In genomic region chr9:92294297-92294676, GRCh38 we compare ENCODE assay signal across 8 cellular contexts. TPM values are rescaled to one million over a fixed set of nuclear protein-coding genes. Genes with fewer than 3 reads are reported as not detected.
DNase-seq lines count a peak whose midpoint lies in the region; ATAC-seq, FAIRE-seq and TF ChIP-seq lines count a peak whose summit lies in the region.

No MANE protein-coding gene starts in this region.

- peak; percentile 28 for DNase-seq in ACHN
- DNase-seq in GM18507 (ENCODE audit: extremely low spot score, insufficient read length, low read depth) = no peak
- no peak for DNase-seq in T-helper 17 cell
- DNase-seq in epithelial cell of prostate (ENCODE audit: low read depth, low spot score) = no peak
- DNase-seq in midbrain (lab: John Stamatoyannopoulos, UW) = no peak
- DNase-seq in frontal cortex (ENCODE audit: low spot score in 2 of 2) = no peak

- in situ Hi-C loops in ACHN (cut with HindIII; ENCODE audit: low pct_ligation_motif_present, low pct_unique_long_range_greater_than_20kb, low sequenced_read_pairs) = no loop called here

- H3K27ac Mint-ChIP-seq in T-helper 17 cell = peak overlapping the region; percentile 99
- H3K27ac Mint-ChIP-seq in nephron = peak overlapping the region; percentile 99

- H3K9me3 Mint-ChIP-seq in nephron = no peaks in the 10 kb centered on the region

- FAIRE-seq in GM18507 (lab: Jason Lieb, UNC) = peak; percentile 9
- no peak for FAIRE-seq in frontal cortex (lab: Jason Lieb, UNC)

- peaks cover 4% of the 10 kb centered on the region for H3K36me3 Mint-ChIP-seq in T-helper 17 cell (ENCODE audit: low read depth)
- H3K36me3 Mint-ChIP-seq in nephron (ENCODE audit: low read depth) = peaks cover 38% of the 10 kb centered on the region

- TF ChIP-seq CTCF in nephron (IDR thresholded peaks at IDR 0.05; ENCODE audit: unreplicated experiment in 3 of 3) = no peak

- H3K4me1 Mint-ChIP-seq in T-helper 17 cell = peaks cover 48% of the 10 kb centered on the region
- H3K4me1 Mint-ChIP-seq in nephron = peaks cover 30% of the 10 kb centered on the region

- no peaks in the 10 kb centered on the region for H3K9me3 ChIP-seq in T-helper 17 cell (ENCODE audit: control insufficient read depth, low read length, poor library complexity, severe bottlenecking)

- H3K27me3 Mint-ChIP-seq in T-helper 17 cell (no peaks in the 10 kb centered on the region), nephron (ENCODE audit: low read depth) (no peaks in the 10 kb centered on the region)

- no peak for ATAC-seq in T-helper 17 cell
- no peak for ATAC-seq in GM19397 (IDR thresholded peaks at IDR 0.05; ENCODE audit: unreplicated experiment)

- H3K4me3 Mint-ChIP-seq in T-helper 17 cell (peak overlapping the region; percentile 99), nephron (peak overlapping the region; percentile 97 to 99 (median 98))

- peak overlapping the region; percentile 91 for H3K27ac ChIP-seq in epithelial cell of prostate

RNA-seq across cellular contexts. Expression of gene IARS1, which starts 0.8 kb away (rescaled TPM):
- 10 to 100 TPM; 68.5 to 75.8 TPM for total RNA-seq in T-helper 17 cell
- 163 TPM for total RNA-seq in frontal cortex

RNA-seq across cellular contexts. Expression of gene NOL8, which starts 30.9 kb away (rescaled TPM):
- total RNA-seq in T-helper 17 cell (10 to 100 TPM; 61.0 to 61.1 TPM), frontal cortex (12.6 TPM)

RNA-seq across cellular contexts. Expression of gene CENPP, which starts 31.5 kb away (rescaled TPM):
- total RNA-seq in T-helper 17 cell (1 to 10 TPM; 1.9 to 6.8 TPM), frontal cortex (5.7 TPM)
